1 cellular context compared by ENCODE assay signal in the genomic region with DNA sequence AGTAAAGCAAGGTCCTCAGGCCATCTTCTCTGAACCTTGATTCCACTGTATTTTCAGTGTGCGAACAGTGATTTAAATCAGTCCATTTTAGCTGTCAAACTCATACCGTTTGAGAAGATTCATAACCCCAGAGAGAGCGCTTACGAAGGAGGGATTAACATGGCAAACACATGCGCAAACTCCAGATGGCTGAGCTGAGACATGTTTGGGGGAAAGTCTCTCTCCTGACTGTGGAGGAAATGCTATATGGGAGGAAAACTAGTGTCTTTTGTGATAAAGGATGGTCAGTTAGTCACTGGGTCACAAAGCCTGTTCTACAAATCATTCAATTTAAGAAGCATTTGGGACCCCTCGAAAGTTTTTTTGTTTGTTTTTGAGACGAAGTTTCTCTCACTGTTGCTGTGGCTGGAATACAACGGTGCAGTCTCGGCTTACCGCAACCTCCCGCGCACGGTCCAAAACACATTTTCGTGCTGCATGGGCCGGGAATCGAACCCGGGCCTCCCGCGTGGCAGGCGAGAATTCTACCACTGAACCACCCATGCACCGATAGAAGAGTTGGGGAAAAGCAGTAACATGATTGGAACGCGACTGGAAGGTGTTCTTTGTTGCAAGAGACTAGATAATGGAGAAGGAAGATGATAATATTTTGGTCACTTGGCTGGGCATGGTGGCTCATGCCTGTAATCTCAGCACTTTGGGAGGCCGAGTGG.
TF ChIP-seq lines count a peak whose summit lies in the region.

No MANE protein-coding gene starts in this region.

TF ChIP-seq in HepG2, 621 proteins besides CTCF, POLR2A, EP300 and RAD21 (continued from another document and continues in another):
- TF ChIP-seq, protein P1, sequence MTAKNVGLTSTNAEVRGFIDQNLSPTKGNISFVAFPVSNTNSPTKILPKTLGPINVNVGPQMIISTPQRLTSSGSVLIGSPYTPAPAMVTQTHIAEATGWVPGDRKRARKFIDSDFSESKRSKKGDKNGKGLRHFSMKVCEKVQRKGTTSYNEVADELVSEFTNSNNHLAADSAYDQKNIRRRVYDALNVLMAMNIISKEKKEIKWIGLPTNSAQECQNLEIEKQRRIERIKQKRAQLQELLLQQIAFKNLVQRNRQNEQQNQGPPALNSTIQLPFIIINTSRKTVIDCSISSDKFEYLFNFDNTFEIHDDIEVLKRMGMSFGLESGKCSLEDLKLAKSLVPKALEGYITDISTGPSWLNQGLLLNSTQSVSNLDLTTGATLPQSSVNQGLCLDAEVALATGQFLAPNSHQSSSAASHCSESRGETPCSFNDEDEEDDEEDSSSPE (CRISPR knock-in tag; IDR thresholded peaks at IDR 0.05): peak; percentile 69
- TF ChIP-seq TMF1 (CRISPR knock-in tag; IDR thresholded peaks at IDR 0.05; ENCODE audit: low read depth): no peak
- TF ChIP-seq ZFP36 (IDR thresholded peaks at IDR 0.05; ENCODE audit: borderline replicate concordance, low read depth, low read length, partially characterized antibody): no peak
- TF ChIP-seq MTF1 (CRISPR knock-in tag; IDR thresholded peaks at IDR 0.05): no peak
- TF ChIP-seq ZNF230 (CRISPR knock-in tag; IDR thresholded peaks at IDR 0.05): 0 out of 2 replicates have a peak, but pooled peaks have one; percentile 47
- TF ChIP-seq ZNF557 (CRISPR knock-in tag; IDR thresholded peaks at IDR 0.05): no peak; the same call in 1 of the 2 replicates
- TF ChIP-seq ZNF850 (CRISPR knock-in tag; conservative IDR thresholded peaks at IDR 0.05): 0 out of 2 replicates have a peak, but pooled peaks have one; percentile 36
- TF ChIP-seq ZNF143 (CRISPR knock-in tag; IDR thresholded peaks at IDR 0.05): no peak; the same call in 1 of the 2 replicates
- 0 out of 2 replicates have a peak, but pooled peaks have one; percentile 65 for TF ChIP-seq ARHGAP35 (CRISPR knock-in tag; IDR thresholded peaks at IDR 0.05; ENCODE audit: borderline replicate concordance)
- TF ChIP-seq ZNF280B (CRISPR knock-in tag; IDR thresholded peaks at IDR 0.05; ENCODE audit: borderline replicate concordance): peak; percentile 35; the same call in 1 of the 2 replicates
- TF ChIP-seq HES4 (CRISPR knock-in tag; IDR thresholded peaks at IDR 0.05; ENCODE audit: borderline replicate concordance): no peak
- TF ChIP-seq EEA1 (CRISPR knock-in tag; IDR thresholded peaks at IDR 0.05; ENCODE audit: borderline replicate concordance): no peak
- TF ChIP-seq ZNF225 (CRISPR knock-in tag; IDR thresholded peaks at IDR 0.05): 0 out of 2 replicates have a peak, but pooled peaks have one; percentile 66
- TF ChIP-seq, protein P2, sequence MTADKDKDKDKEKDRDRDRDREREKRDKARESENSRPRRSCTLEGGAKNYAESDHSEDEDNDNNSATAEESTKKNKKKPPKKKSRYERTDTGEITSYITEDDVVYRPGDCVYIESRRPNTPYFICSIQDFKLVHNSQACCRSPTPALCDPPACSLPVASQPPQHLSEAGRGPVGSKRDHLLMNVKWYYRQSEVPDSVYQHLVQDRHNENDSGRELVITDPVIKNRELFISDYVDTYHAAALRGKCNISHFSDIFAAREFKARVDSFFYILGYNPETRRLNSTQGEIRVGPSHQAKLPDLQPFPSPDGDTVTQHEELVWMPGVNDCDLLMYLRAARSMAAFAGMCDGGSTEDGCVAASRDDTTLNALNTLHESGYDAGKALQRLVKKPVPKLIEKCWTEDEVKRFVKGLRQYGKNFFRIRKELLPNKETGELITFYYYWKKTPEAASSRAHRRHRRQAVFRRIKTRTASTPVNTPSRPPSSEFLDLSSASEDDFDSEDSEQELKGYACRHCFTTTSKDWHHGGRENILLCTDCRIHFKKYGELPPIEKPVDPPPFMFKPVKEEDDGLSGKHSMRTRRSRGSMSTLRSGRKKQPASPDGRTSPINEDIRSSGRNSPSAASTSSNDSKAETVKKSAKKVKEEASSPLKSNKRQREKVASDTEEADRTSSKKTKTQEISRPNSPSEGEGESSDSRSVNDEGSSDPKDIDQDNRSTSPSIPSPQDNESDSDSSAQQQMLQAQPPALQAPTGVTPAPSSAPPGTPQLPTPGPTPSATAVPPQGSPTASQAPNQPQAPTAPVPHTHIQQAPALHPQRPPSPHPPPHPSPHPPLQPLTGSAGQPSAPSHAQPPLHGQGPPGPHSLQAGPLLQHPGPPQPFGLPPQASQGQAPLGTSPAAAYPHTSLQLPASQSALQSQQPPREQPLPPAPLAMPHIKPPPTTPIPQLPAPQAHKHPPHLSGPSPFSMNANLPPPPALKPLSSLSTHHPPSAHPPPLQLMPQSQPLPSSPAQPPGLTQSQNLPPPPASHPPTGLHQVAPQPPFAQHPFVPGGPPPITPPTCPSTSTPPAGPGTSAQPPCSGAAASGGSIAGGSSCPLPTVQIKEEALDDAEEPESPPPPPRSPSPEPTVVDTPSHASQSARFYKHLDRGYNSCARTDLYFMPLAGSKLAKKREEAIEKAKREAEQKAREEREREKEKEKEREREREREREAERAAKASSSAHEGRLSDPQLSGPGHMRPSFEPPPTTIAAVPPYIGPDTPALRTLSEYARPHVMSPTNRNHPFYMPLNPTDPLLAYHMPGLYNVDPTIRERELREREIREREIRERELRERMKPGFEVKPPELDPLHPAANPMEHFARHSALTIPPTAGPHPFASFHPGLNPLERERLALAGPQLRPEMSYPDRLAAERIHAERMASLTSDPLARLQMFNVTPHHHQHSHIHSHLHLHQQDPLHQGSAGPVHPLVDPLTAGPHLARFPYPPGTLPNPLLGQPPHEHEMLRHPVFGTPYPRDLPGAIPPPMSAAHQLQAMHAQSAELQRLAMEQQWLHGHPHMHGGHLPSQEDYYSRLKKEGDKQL (CRISPR knock-in tag; IDR thresholded peaks at IDR 0.05; ENCODE audit: low read depth): 0 out of 2 replicates have a peak, but pooled peaks have one; percentile 20
- 0 out of 2 replicates have a peak, but pooled peaks have one; percentile 68 for TF ChIP-seq ZNF451 (CRISPR knock-in tag; IDR thresholded peaks at IDR 0.05)
- TF ChIP-seq ARNT2 (CRISPR knock-in tag; IDR thresholded peaks at IDR 0.05; ENCODE audit: low read depth): peak; percentile 85
- peak; percentile 87; the same call in 1 of the 2 replicates for TF ChIP-seq KLF9 (CRISPR knock-in tag; IDR thresholded peaks at IDR 0.05; ENCODE audit: low read depth)
- TF ChIP-seq TBP (CRISPR knock-in tag; IDR thresholded peaks at IDR 0.05): no peak; the same call in 1 of the 2 replicates
- peak; percentile 70; the same call in 1 of the 2 replicates for TF ChIP-seq ATF7-NPFF (CRISPR knock-in tag; IDR thresholded peaks at IDR 0.05; ENCODE audit: low read depth)
- no peak for TF ChIP-seq MLXIP (CRISPR knock-in tag; IDR thresholded peaks at IDR 0.05; ENCODE audit: borderline replicate concordance)
- peak; percentile 49; the same call in 1 of the 2 replicates for TF ChIP-seq IRF2 (CRISPR knock-in tag; IDR thresholded peaks at IDR 0.05)
- TF ChIP-seq ZNF687 (CRISPR knock-in tag; IDR thresholded peaks at IDR 0.05): peak; percentile 84
- no peak for TF ChIP-seq ZNF343 (CRISPR knock-in tag; IDR thresholded peaks at IDR 0.05)
- peak; percentile 85 for TF ChIP-seq HDAC2 (CRISPR knock-in tag; IDR thresholded peaks at IDR 0.05)
- TF ChIP-seq, protein P3, sequence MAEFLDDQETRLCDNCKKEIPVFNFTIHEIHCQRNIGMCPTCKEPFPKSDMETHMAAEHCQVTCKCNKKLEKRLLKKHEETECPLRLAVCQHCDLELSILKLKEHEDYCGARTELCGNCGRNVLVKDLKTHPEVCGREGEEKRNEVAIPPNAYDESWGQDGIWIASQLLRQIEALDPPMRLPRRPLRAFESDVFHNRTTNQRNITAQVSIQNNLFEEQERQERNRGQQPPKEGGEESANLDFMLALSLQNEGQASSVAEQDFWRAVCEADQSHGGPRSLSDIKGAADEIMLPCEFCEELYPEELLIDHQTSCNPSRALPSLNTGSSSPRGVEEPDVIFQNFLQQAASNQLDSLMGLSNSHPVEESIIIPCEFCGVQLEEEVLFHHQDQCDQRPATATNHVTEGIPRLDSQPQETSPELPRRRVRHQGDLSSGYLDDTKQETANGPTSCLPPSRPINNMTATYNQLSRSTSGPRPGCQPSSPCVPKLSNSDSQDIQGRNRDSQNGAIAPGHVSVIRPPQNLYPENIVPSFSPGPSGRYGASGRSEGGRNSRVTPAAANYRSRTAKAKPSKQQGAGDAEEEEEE (CRISPR knock-in tag; IDR thresholded peaks at IDR 0.05; ENCODE audit: borderline replicate concordance): no peak
- TF ChIP-seq SIX4 (CRISPR knock-in tag; IDR thresholded peaks at IDR 0.05): no peak
- TF ChIP-seq KDM3A (CRISPR knock-in tag; IDR thresholded peaks at IDR 0.05; ENCODE audit: low read depth): peak; percentile 78; the same call in 1 of the 2 replicates
- TF ChIP-seq ZSCAN9 (CRISPR knock-in tag; IDR thresholded peaks at IDR 0.05; ENCODE audit: borderline replicate concordance): peak; percentile 80; the same call in 1 of the 2 replicates
- TF ChIP-seq PPARG (CRISPR knock-in tag; conservative IDR thresholded peaks at IDR 0.05): 0 out of 2 replicates have a peak, but pooled peaks have one; percentile 39
- no peak for TF ChIP-seq NONO (IDR thresholded peaks at IDR 0.05)
- TF ChIP-seq NONO (CRISPR knock-in tag; conservative IDR thresholded peaks at IDR 0.05): peak; percentile 93
- no peak for TF ChIP-seq SP1 (IDR thresholded peaks at IDR 0.05)
- TF ChIP-seq SP1 (CRISPR knock-in tag; IDR thresholded peaks at IDR 0.05): 0 out of 2 replicates have a peak, but pooled peaks have one; percentile 18
- TF ChIP-seq SETDB1 (CRISPR knock-in tag; IDR thresholded peaks at IDR 0.05; ENCODE audit: borderline replicate concordance): no peak
- TF ChIP-seq NFIC (IDR thresholded peaks at IDR 0.05; ENCODE audit: low read length): peak; percentile 64
- no peak for TF ChIP-seq NFRKB (IDR thresholded peaks at IDR 0.05)
- peak; percentile 12; the same call in 1 of the 2 replicates for TF ChIP-seq YEATS4 (CRISPR knock-in tag; IDR thresholded peaks at IDR 0.05; ENCODE audit: borderline replicate concordance)
- peak; percentile 60; the same call in 1 of the 2 replicates for TF ChIP-seq NRL (CRISPR knock-in tag; IDR thresholded peaks at IDR 0.05; ENCODE audit: borderline replicate concordance)
